In genomic region chr13:30355405-30355741, GRCh38 we compare ENCODE assay signal across 11 cellular contexts. TPM values are rescaled to one million over a fixed set of nuclear protein-coding genes. Genes with fewer than 3 reads are reported as not detected.
DNase-seq lines count a peak whose midpoint lies in the region; ATAC-seq, FAIRE-seq and TF ChIP-seq lines count a peak whose summit lies in the region.
"Had no signal": no experiment of that assay in that cellular context is flagged by ENCODE, and none has a peak within 500 bp of the region (broad histone marks: within the 10 kb centered on the region; RNA-seq: fewer than 3 reads in every experiment).

No MANE protein-coding gene starts in this region.

- H3K4me3 ChIP-seq in DND-41 (ENCODE audit: low read depth in 1 of 2, low read length in 2 of 2) (peak overlapping the region in 1 of 2 experiments; percentile 42; a peak in 2 of 4 replicates), K562 (no peak overlapping the region)
- H3K4me3 ChIP-seq: skin epidermis had no signal

- H3K9me3 Mint-ChIP-seq in naive B cell (peaks cover 2 to 13% (median 9%) of the 10 kb centered on the region in 7 donors), Calu3 (ENCODE audit: low read depth, unreplicated experiment) (peaks cover 8% of the 10 kb centered on the region)

- no peaks in the 10 kb centered on the region for H3K27me3 Mint-ChIP-seq in naive B cell
- no peaks in the 10 kb centered on the region for H3K27me3 Mint-ChIP-seq in Calu3 (ENCODE audit: unreplicated experiment)

- 0 out of 2 replicates have a peak, but pooled peaks cover 4% of the 10 kb centered on the region for H3K79me2 ChIP-seq in DND-41 (ENCODE audit: insufficient read depth, low read length)
- H3K79me2 ChIP-seq in K562 (ENCODE audit: control insufficient read depth, insufficient read depth, low read length): no peaks in the 10 kb centered on the region

- H2AFZ ChIP-seq in DND-41 (ENCODE audit: low read depth, low read length): peak overlapping the region; percentile 54
- H2AFZ ChIP-seq in K562 (ENCODE audit: low read depth, low read length): no peak overlapping the region

- H3K4me1 Mint-ChIP-seq in naive B cell: peaks cover 24 to 50% (median 33%) of the 10 kb centered on the region in 3 donors
- H3K4me1 Mint-ChIP-seq in Calu3 (ENCODE audit: low read depth, unreplicated experiment): no peaks in the 10 kb centered on the region

- TF ChIP-seq CTCF in DND-41 (IDR thresholded peaks at IDR 0.05; ENCODE audit: borderline replicate concordance, extremely low read depth, low read length, poor library complexity, severe bottlenecking) (peak; percentile 90), K562 (IDR thresholded peaks at IDR 0.05 in 2 of 3, conservative IDR thresholded peaks at IDR 0.05 in 1 of 3; ENCODE audit: insufficient read depth in 2 of 3, low read depth in 1 of 3, low read length in 3 of 3) (peak; percentile 41 to 52 (median 51); a peak in 5 of 6 replicates), Calu3 (IDR thresholded peaks at IDR 0.05; ENCODE audit: unreplicated experiment) (no peak)

- DNase-seq in DND-41 (peak; percentile 95), K562 (ENCODE audit: extremely low read depth in 1 of 4, low spot score in 3 of 4) (peak; percentile 43 to 54 (median 52)), naive B cell (peak; percentile 77), NCI-H1930 (lab: John Stamatoyannopoulos, UW) (no peak), NCI-H748 (lab: John Stamatoyannopoulos, UW; ENCODE audit: unreplicated experiment) (no peak), Calu3 (no peak)
- DNase-seq: cortex of kidney, NCI-H524 treated with DMSO at 0.1 percent for 48 hours had no signal

- H4K20me1 ChIP-seq in DND-41 (ENCODE audit: insufficient read depth, low read length): no peaks in the 10 kb centered on the region
- no peaks in the 10 kb centered on the region for H4K20me1 ChIP-seq in K562 (replicated peaks; ENCODE audit: control insufficient read depth, insufficient read depth, low read length)

- H3K27me3 ChIP-seq in DND-41 (ENCODE audit: insufficient read depth, low read length, poor library complexity) (no peaks in the 10 kb centered on the region), K562 (ENCODE audit: control insufficient read depth in 2 of 2, insufficient read depth in 2 of 2, low read length in 2 of 2) (no peaks in the 10 kb centered on the region; a peak in 1 of 5 replicates)

- WGBS in K562 (ENCODE audit: insufficient coverage, low coverage, missing lambda C conversion rate): 38% methylated on average over 3 of the region's 7 CpGs

- ATAC-seq in DND-41 (ENCODE audit: insufficient read depth, low read depth) (peak; percentile 75), HG03342 (IDR thresholded peaks at IDR 0.05; ENCODE audit: unreplicated experiment) (peak; percentile 49), K562 (peak; percentile 89), naive B cell (ENCODE audit: low read depth in 2 of 2) (peak; percentile 95 to 97), HG02973 (IDR thresholded peaks at IDR 0.05; ENCODE audit: unreplicated experiment) (no peak)

- H3K9me3 ChIP-seq in DND-41 (ENCODE audit: insufficient read depth, low read length, severe bottlenecking) (peaks cover 7% of the 10 kb centered on the region), K562 (replicated peaks; ENCODE audit: control insufficient read depth, insufficient read depth, low read depth, low read length) (peaks cover 2% of the 10 kb centered on the region; the same call in 1 of the 2 replicates)

- in situ Hi-C loops in K562 (cut with MboI): no loop called here

- CTCF ChIA-PET in K562 (lab: Yijun Ruan, JAX; ENCODE audit: low intra/inter-chr PET ratio): no interaction called here
- CTCF ChIA-PET in Calu3 (lab: Charles Lee): no interaction called here

- no peak for TF ChIP-seq POLR2A in K562 (conservative IDR thresholded peaks at IDR 0.05)

- H3K9ac ChIP-seq in DND-41 (ENCODE audit: low read depth, low read length) (peak overlapping the region; percentile 64), K562 (ENCODE audit: insufficient read depth in 1 of 2, low read depth in 2 of 2, low read length in 2 of 2) (no peak overlapping the region)

- peaks cover 2% of the 10 kb centered on the region; the same call in 1 of the 2 replicates for H3K36me3 ChIP-seq in DND-41 (ENCODE audit: insufficient read depth, low read length)
- no peaks in the 10 kb centered on the region for H3K36me3 ChIP-seq in K562 (ENCODE audit: control insufficient read depth, insufficient read depth, low read length)

- TF ChIP-seq RAD21 in K562 (CRISPR knock-in tag; conservative IDR thresholded peaks at IDR 0.05 in 1 of 2, IDR thresholded peaks at IDR 0.05 in 1 of 2): peak in 1 of 2 experiments; percentile 36; a peak in 2 of 4 replicates

- H3K27ac ChIP-seq in DND-41 (ENCODE audit: low read length) (peak overlapping the region; percentile 97), K562 (ENCODE audit: extremely low read depth, low read depth, low read length) (no peak overlapping the region)

- POLR2A ChIA-PET in K562 (lab: Yijun Ruan, JAX): interaction anchor here (0.6 kb wide), 1 partner anchor 61 kb away, joined by 3 read pairs; no protein-coding TSS in a partner anchor

- H3K9me1 ChIP-seq in K562 (ENCODE audit: control insufficient read depth, insufficient read depth, low read length): no peaks in the 10 kb centered on the region

- H3K4me2 ChIP-seq in DND-41 (ENCODE audit: insufficient read depth, low read length): peak overlapping the region; percentile 59
- H3K4me2 ChIP-seq in K562 (ENCODE audit: insufficient read depth, low read length): no peak overlapping the region

- no peak for TF ChIP-seq EP300 in K562 (IDR thresholded peaks at IDR 0.05; ENCODE audit: low read length)

- H3K4me3 Mint-ChIP-seq in naive B cell (peak overlapping the region in 7 of 8 donors; percentile 54 to 82 (median 71)), Calu3 (ENCODE audit: low read depth, unreplicated experiment) (no peak overlapping the region)

- intact Hi-C loops in K562 (cut with micrococcal nuclease) (no loop called here), Calu3 (cut with micrococcal nuclease; ENCODE audit: unreplicated experiment) (no loop called here)

- H3K27ac Mint-ChIP-seq in naive B cell (peak overlapping the region in 5 of 6 donors; percentile 4 to 80 (median 29)), Calu3 (ENCODE audit: unreplicated experiment) (no peak overlapping the region)

- peaks cover 62% of the 10 kb centered on the region for H3K4me1 ChIP-seq in DND-41 (ENCODE audit: insufficient read depth, low read length)
- peaks cover 0 to 4% of the 10 kb centered on the region in 2 experiments; a peak in 1 of 5 replicates for H3K4me1 ChIP-seq in K562 (replicated peaks in 1 of 2; ENCODE audit: control insufficient read depth in 2 of 2, insufficient read depth in 2 of 2, low read length in 2 of 2)

- BruUV-seq in K562 (replicated peaks; lab: Mats Ljungman, UMichigan) (no TSS peak), Calu3 (replicated peaks; lab: Mats Ljungman, UMichigan) (no TSS peak)

- H3K36me3 Mint-ChIP-seq in naive B cell: peaks cover 7 to 11% of the 10 kb centered on the region in 2 donors
- no peaks in the 10 kb centered on the region for H3K36me3 Mint-ChIP-seq in Calu3 (ENCODE audit: insufficient read depth, unreplicated experiment)

- FAIRE-seq in K562 (lab: Jason Lieb, UNC): no peak

TF ChIP-seq in K562, 482 proteins besides CTCF, POLR2A, EP300 and RAD21 (continues in another document):
- TF ChIP-seq BCOR (IDR thresholded peaks at IDR 0.05): no peak
- TF ChIP-seq JUN (IDR thresholded peaks at IDR 0.05; ENCODE audit: borderline replicate concordance, low read depth, low read length): no peak
- TF ChIP-seq JUN (CRISPR knock-in tag; IDR thresholded peaks at IDR 0.05; ENCODE audit: borderline replicate concordance): no peak
- TF ChIP-seq ATF1 (CRISPR knock-in tag; IDR thresholded peaks at IDR 0.05): no peak
- no peak for TF ChIP-seq ATF1 (tag; IDR thresholded peaks at IDR 0.05)
- peak; percentile 46 for TF ChIP-seq CTCFL (IDR thresholded peaks at IDR 0.05; ENCODE audit: borderline replicate concordance, insufficient read depth, low read depth, low read length, poor library complexity, severe bottlenecking)

RNA-seq across cellular contexts. Expression of gene KATNAL1, which starts 48.0 kb away (rescaled TPM):
- total RNA-seq in K562 (2011; cell fraction: chromatin; rRNA removed; ENCODE audit: low replicate concordance): 12.1 and 24.1 TPM in 2 replicates
- total RNA-seq in K562 (2011; cell fraction: nucleolus; rRNA removed): 4.2 and 5.1 TPM in 2 replicates
- total RNA-seq in K562 (2011; cell fraction: nucleoplasm; rRNA removed): 14.5 and 20.1 TPM in 2 replicates
- total RNA-seq in K562 (2014; rRNA removed) (2.2 and 3.5 TPM in 2 replicates), K562 (2014; rRNA removed; fragmentation: Illumina TruSeq; extraction: Trizol) (8.2 and 9.7 TPM in 2 replicates), K562 (2015; rRNA removed; fragmentation: Illumina TruSeq; extraction: Trizol) (6.0 and 6.3 TPM in 2 replicates), K562 (2021) (6.3 and 6.4 TPM in 2 replicates), Calu3 (2022) (4.3 and 5.1 TPM in 2 replicates)
- polyA plus RNA-seq in K562 (2011; rRNA removed) (4.9 and 6.7 TPM in 2 replicates), K562 (2014; fragmentation: Illumina TruSeq; extraction: Trizol) (4.6 and 5.5 TPM in 2 replicates), K562 (2014; fragmentation: Nextera tagmentation; extraction: Ambion mirVana) (1 to 10 TPM; 2.7 to 3.0 TPM), K562 (2014; rRNA removed) (2.4 and 2.5 TPM in 2 replicates), naive B cell (ENCODE audit: low read depth in 6 of 6) (1 to 10 TPM; 3.7 to 8.9 (median 6.9) TPM)
- 1.5 and 3.0 TPM in 2 replicates for polyA plus RNA-seq in K562 (2011; cell fraction: cytosol; rRNA removed)
- 4.2 and 4.8 TPM in 2 replicates for polyA plus RNA-seq in K562 (2011; cell fraction: nucleus; rRNA removed)
- polyA plus RNA-seq in K562 (2012): 2.9 and 4.4 TPM in 2 replicates
- 11.7 and 16.3 TPM in 2 replicates for polyA minus RNA-seq in K562 (2011; rRNA and poly(A)+ RNA removed)
- 2.2 and 4.9 TPM in 2 replicates for polyA minus RNA-seq in K562 (2011; cell fraction: cytosol; rRNA and poly(A)+ RNA removed)
- polyA minus RNA-seq in K562 (2011; cell fraction: nucleus; rRNA and poly(A)+ RNA removed): 5.4 and 11.6 TPM in 2 replicates

Comparison
In these comparisons a context has a peak if more than half of its experiments do, and no peak if none do; other contexts are left out.
1. DNase-seq: peak in DND-41 (single experiment), K562 (4 of 4) and naive B cell (single experiment); none in NCI-H1930 (0 of 2), NCI-H748 (single experiment) and Calu3 (single experiment).